In genomic region chr2:15548974-15549373, GRCh38 we compare ENCODE assay signal across 5 cellular contexts.
"Had no signal": no experiment of that assay in that cellular context is flagged by ENCODE, and none has a peak within 500 bp of the region (broad histone marks: within the 10 kb centered on the region; RNA-seq: fewer than 3 reads in every experiment).

No MANE protein-coding gene starts in this region.

- DNase-seq: IMR-90, KBM-7, KG1 had no signal

- FAIRE-seq: HTR-8/SVneo had no signal

- H3K27ac ChIP-seq: HL-60 had no signal
